Comparison of ENCODE assay signal across 19 cellular contexts in genomic region chr15:26890451-26890850, GRCh38. TPM values are rescaled to one million over a fixed set of nuclear protein-coding genes. Genes with fewer than 3 reads are reported as not detected.
A peak's percentile ranks its signal among the peaks of the same experiment; 100 is the strongest.
DNase-seq lines count a peak whose midpoint lies in the region; ATAC-seq and TF ChIP-seq lines count a peak whose summit lies in the region.
"Had no signal": no experiment of that assay in that cellular context is flagged by ENCODE, and none has a peak within 500 bp of the region (broad histone marks: within the 10 kb centered on the region; RNA-seq: fewer than 3 reads in every experiment).

No MANE protein-coding gene starts in this region.

- peaks cover 0 to 9% (median 0%) of the 10 kb centered on the region in 4 donors for H3K27me3 ChIP-seq in esophagus muscularis mucosa
- H3K27me3 ChIP-seq: BE2C had no signal

- H3K4me1 ChIP-seq in esophagus muscularis mucosa: peaks cover 0 to 44% (median 20%) of the 10 kb centered on the region in 4 donors
- H3K4me1 ChIP-seq: BE2C had no signal

- peaks cover 0 to 4% (median 0%) of the 10 kb centered on the region in 4 donors for H3K9me3 ChIP-seq in esophagus muscularis mucosa
- H3K9me3 ChIP-seq: A549, BE2C, BLaER1 had no signal

- no peak overlapping the region for H3K27ac ChIP-seq in esophagus muscularis mucosa (replicated peaks in 1 of 4)
- H3K27ac ChIP-seq: 22Rv1, A549, BLaER1 had no signal

- H3K36me3 ChIP-seq in esophagus muscularis mucosa: no peaks in the 10 kb centered on the region
- H3K36me3 ChIP-seq: BE2C, BLaER1 had no signal

- H3K4me1 Mint-ChIP-seq in stimulated activated memory B cell treated with anti-CD40 and anti-IgM and Interleukin-4, amounts not matched to agents 10 μg/mL and 1 μg/mL and 100 μg/mL, for 72 hours: no peaks in the 10 kb centered on the region
- H3K4me1 Mint-ChIP-seq: CD14-positive monocyte; CD4-positive, CD25-positive, alpha-beta regulatory T cell; CD8-positive, alpha-beta memory T cell had no signal

- H3K27me3 Mint-ChIP-seq in stimulated activated memory B cell treated with anti-CD40 and anti-IgM and Interleukin-4, amounts not matched to agents 10 μg/mL and 1 μg/mL and 100 μg/mL, for 72 hours: peaks cover 8% of the 10 kb centered on the region
- H3K27me3 Mint-ChIP-seq: CD4-positive, CD25-positive, alpha-beta regulatory T cell had no signal

- no peak for TF ChIP-seq EP300 in esophagus muscularis mucosa (IDR thresholded peaks at IDR 0.05)

- H3K36me3 Mint-ChIP-seq in stimulated activated memory B cell treated with anti-CD40 and anti-IgM and Interleukin-4, amounts not matched to agents 10 μg/mL and 1 μg/mL and 100 μg/mL, for 72 hours: no peaks in the 10 kb centered on the region
- H3K36me3 Mint-ChIP-seq: CD14-positive monocyte; CD4-positive, alpha-beta memory T cell; CD4-positive, CD25-positive, alpha-beta regulatory T cell; CD8-positive, alpha-beta memory T cell had no signal

- peaks cover 8% of the 10 kb centered on the region for H3K9me3 Mint-ChIP-seq in stimulated activated memory B cell treated with anti-CD40 and anti-IgM and Interleukin-4, amounts not matched to agents 10 μg/mL and 1 μg/mL and 100 μg/mL, for 72 hours

- no peak overlapping the region for H3K27ac Mint-ChIP-seq in stimulated activated memory B cell treated with anti-CD40 and anti-IgM and Interleukin-4, amounts not matched to agents 10 μg/mL and 1 μg/mL and 100 μg/mL, for 72 hours
- H3K27ac Mint-ChIP-seq: CD14-positive monocyte; CD4-positive, alpha-beta memory T cell; CD4-positive, CD25-positive, alpha-beta regulatory T cell had no signal

- intact Hi-C loops in esophagus muscularis mucosa (cut with DNase I): loop anchor here (2.0 kb wide), 1 partner anchor 126 kb away; no protein-coding TSS in a partner anchor

- in situ Hi-C loops in GM13977 (cut with MboI; ENCODE audit: low pct_unique_long_range_greater_than_20kb, low sequenced_read_pairs, unreplicated experiment) (no loop called here), SK-MEL-5 (cut with HindIII; ENCODE audit: low pct_unique_long_range_greater_than_20kb, low sequenced_read_pairs) (no loop called here)

- ATAC-seq in stimulated activated memory B cell treated with anti-CD40 and anti-IgM and Interleukin-4, amounts not matched to agents 10 μg/mL and 1 μg/mL and 100 μg/mL, for 72 hours: no peak
- ATAC-seq: A549 had no signal

- 83% methylated on average over 7 of the region's 7 CpGs for WGBS in esophagus muscularis mucosa

- no peak for TF ChIP-seq POLR2A in esophagus muscularis mucosa (IDR thresholded peaks at IDR 0.05; ENCODE audit: low read depth)

- TF ChIP-seq CTCF in GM13977 (IDR thresholded peaks at IDR 0.05; ENCODE audit: extremely low read depth, insufficient read depth, missing control alignments) (no peak), esophagus muscularis mucosa (IDR thresholded peaks at IDR 0.05) (no peak)

- DNase-seq in GM13977 (ENCODE audit: low spot score) (peak; percentile 2), SK-MEL-5 (ENCODE audit: low read depth, low spot score) (peak; percentile 23), esophagus muscularis mucosa (ENCODE audit: extremely low spot score) (peak; percentile 64), inferior parietal cortex (ENCODE audit: extremely low spot score) (no peak), hypothalamus (lab: John Stamatoyannopoulos, UW) (no peak)
- DNase-seq: BE2C; C1 segment of cervical spinal cord; CD4-positive, alpha-beta memory T cell; CD4-positive, CD25-positive, alpha-beta regulatory T cell; CD8-positive, alpha-beta memory T cell; COR-L47; DMS79 treated with DMSO at 0.1 percent for 48 hours; GF-D8 had no signal

- H3K4me3 Mint-ChIP-seq in stimulated activated memory B cell treated with anti-CD40 and anti-IgM and Interleukin-4, amounts not matched to agents 10 μg/mL and 1 μg/mL and 100 μg/mL, for 72 hours: no peak overlapping the region
- H3K4me3 Mint-ChIP-seq: CD14-positive monocyte; CD4-positive, alpha-beta memory T cell; CD4-positive, CD25-positive, alpha-beta regulatory T cell; CD8-positive, alpha-beta memory T cell had no signal

- no peak overlapping the region for H3K4me3 ChIP-seq in esophagus muscularis mucosa
- H3K4me3 ChIP-seq: A549, BLaER1 had no signal

RNA-seq across cellular contexts. Expression of gene GABRA5, which starts 23.6 kb away (rescaled TPM):
- 11.1 and 11.6 TPM in 2 replicates for total RNA-seq in SK-MEL-5 (2014; rRNA removed; shearing (Covaris generic))
- polyA plus RNA-seq in SK-MEL-5 (2015; cell fraction: cytosol; rRNA removed): 7.0 and 8.4 TPM in 2 replicates
- polyA plus RNA-seq in SK-MEL-5 (2015; cell fraction: nucleus; rRNA removed): 15.8 and 39.6 TPM in 2 replicates
- total RNA-seq in esophagus muscularis mucosa: 100 to 1,000 TPM in 1 of 4 donors, 10 to 100 TPM in 3; 10.3 to 103 (median 38.0) TPM
- total RNA-seq: A172; CD4-positive, alpha-beta memory T cell; CD4-positive, CD25-positive, alpha-beta regulatory T cell; CD8-positive, alpha-beta memory T cell had no signal
- polyA plus RNA-seq: CD14-positive monocyte; CD4-positive, alpha-beta memory T cell; CD4-positive, CD25-positive, alpha-beta regulatory T cell; CD8-positive, alpha-beta memory T cell had no signal

Comparison
In these comparisons a context has a peak if more than half of its experiments do, and no peak if none do; other contexts are left out.
1. DNase-seq: peak in GM13977 (single experiment), SK-MEL-5 (single experiment) and esophagus muscularis mucosa (single experiment); none in inferior parietal cortex (single experiment) and hypothalamus (0 of 51).